ENCODE assay signal across 8 cellular contexts in genomic region chr14:105093426-105094192, GRCh38. TPM values are rescaled to one million over a fixed set of nuclear protein-coding genes. Genes with fewer than 3 reads are reported as not detected.
DNase-seq lines count a peak whose midpoint lies in the region; ATAC-seq and TF ChIP-seq lines count a peak whose summit lies in the region.

No MANE protein-coding gene starts in this region.

- H3K27ac Mint-ChIP-seq in activated naive CD8-positive, alpha-beta T cell treated with anti-CD3 and anti-CD28 coated beads, Interleukin-2, amount 10 ng/mL, durations not matched to agents 7 days and 5 days, result peak overlapping the region; percentile 38

- DNase-seq in NCI-H345 (lab: John Stamatoyannopoulos, UW) (peak; percentile 57), NCI-H345 treated with DMSO at 0.1 percent for 48 hours (lab: John Stamatoyannopoulos, UW; ENCODE audit: unreplicated experiment) (no peak), SJSA1 (ENCODE audit: low read depth in 1 of 2, low spot score in 2 of 2) (peak; percentile 75 to 87), left ventricle myocardium inferior (peak; percentile 75), retina (peak; percentile 88), NCI-H187 (lab: John Stamatoyannopoulos, UW) (no peak)
- peak; percentile 83 for DNase-seq in activated naive CD8-positive, alpha-beta T cell treated with anti-CD3 and anti-CD28 coated beads, Interleukin-2, amount 10 ng/mL, durations not matched to agents 7 days and 5 days

- H3K36me3 ChIP-seq in SJSA1 (0 out of 2 replicates have a peak, but pooled peaks cover 5% of the 10 kb centered on the region), left ventricle myocardium inferior (no peaks in the 10 kb centered on the region)

- intact Hi-C loops in left ventricle myocardium inferior (cut with micrococcal nuclease), result loop anchor here (10.0 kb wide), 1 partner anchor 261 kb away; no protein-coding TSS in a partner anchor

- peak; percentile 61 for TF ChIP-seq CTCF in left ventricle myocardium inferior (IDR thresholded peaks at IDR 0.05; ENCODE audit: borderline replicate concordance)

- peak; percentile 40 for ATAC-seq in HG03196 (IDR thresholded peaks at IDR 0.05; ENCODE audit: unreplicated experiment)
- ATAC-seq in activated naive CD8-positive, alpha-beta T cell treated with anti-CD3 and anti-CD28 coated beads, Interleukin-2, amount 10 ng/mL, durations not matched to agents 7 days and 5 days (ENCODE audit: low read depth), result peak; percentile 69

- POLR2A ChIA-PET in activated naive CD8-positive, alpha-beta T cell treated with anti-CD3 and anti-CD28 coated beads, Interleukin-2, amount 10 ng/mL, durations not matched to agents 7 days and 5 days (lab: Charles Lee), result interaction anchor here (0.6 to 2.1 kb wide), 4 partner anchors 28 to 228 kb away, joined by 3 to 5 read pairs (median 4); partner anchors contain the start of genes BRF1 and GPR132

- H3K4me3 Mint-ChIP-seq in activated naive CD8-positive, alpha-beta T cell treated with anti-CD3 and anti-CD28 coated beads, Interleukin-2, amount 10 ng/mL, durations not matched to agents 7 days and 5 days, result peak overlapping the region; percentile 77

- H3K36me3 Mint-ChIP-seq in activated naive CD8-positive, alpha-beta T cell treated with anti-CD3 and anti-CD28 coated beads, Interleukin-2, amount 10 ng/mL, durations not matched to agents 7 days and 5 days, result no peaks in the 10 kb centered on the region

- H3K9me3 ChIP-seq in SJSA1 (replicated peaks), result no peaks in the 10 kb centered on the region
- H3K9me3 ChIP-seq in left ventricle myocardium inferior (replicated peaks), result no peaks in the 10 kb centered on the region

- H3K9me3 Mint-ChIP-seq in activated naive CD8-positive, alpha-beta T cell treated with anti-CD3 and anti-CD28 coated beads, Interleukin-2, amount 10 ng/mL, durations not matched to agents 7 days and 5 days, result no peaks in the 10 kb centered on the region

- H3K27me3 Mint-ChIP-seq in activated naive CD8-positive, alpha-beta T cell treated with anti-CD3 and anti-CD28 coated beads, Interleukin-2, amount 10 ng/mL, durations not matched to agents 7 days and 5 days, result peaks cover 4% of the 10 kb centered on the region

- peaks cover 17% of the 10 kb centered on the region for H3K4me1 Mint-ChIP-seq in activated naive CD8-positive, alpha-beta T cell treated with anti-CD3 and anti-CD28 coated beads, Interleukin-2, amount 10 ng/mL, durations not matched to agents 7 days and 5 days

- H3K27me3 ChIP-seq in SJSA1 (replicated peaks) (no peaks in the 10 kb centered on the region), left ventricle myocardium inferior (ENCODE audit: low read depth) (no peaks in the 10 kb centered on the region)

- H3K27ac ChIP-seq in SJSA1 (peak overlapping the region; percentile 54), left ventricle myocardium inferior (replicated peaks) (peak overlapping the region; percentile 91)

- H3K4me1 ChIP-seq in SJSA1 (replicated peaks), result peaks cover 50% of the 10 kb centered on the region
- H3K4me1 ChIP-seq in left ventricle myocardium inferior, result peaks cover 51% of the 10 kb centered on the region

- peak overlapping the region; percentile 52 for H3K4me3 ChIP-seq in SJSA1
- H3K4me3 ChIP-seq in left ventricle myocardium inferior, result peak overlapping the region; percentile 85

RNA-seq across cellular contexts. Expression of gene GPR132, which starts 28.4 kb away (rescaled TPM):
- not detected in 2 replicates for total RNA-seq in SJSA1 (2014; rRNA removed; shearing (Covaris generic))
- total RNA-seq in activated naive CD8-positive, alpha-beta T cell treated with anti-CD3 and anti-CD28 coated beads, Interleukin-2, amount 10 ng/mL, durations not matched to agents 7 days and 5 days, result 10 to 100 TPM; 43.5 to 46.6 TPM
- 1.0 TPM for total RNA-seq in left ventricle myocardium inferior

Comparison
In these comparisons a context has a peak if more than half of its experiments do, and no peak if none do; other contexts are left out.
1. DNase-seq: peak in NCI-H345 (single experiment), SJSA1 (2 of 2), activated naive CD8-positive, alpha-beta T cell treated with anti-CD3 and anti-CD28 coated beads, Interleukin-2, amount 10 ng/mL, durations not matched to agents 7 days and 5 days (single experiment), left ventricle myocardium inferior (single experiment) and retina (single experiment); none in NCI-H345 treated with DMSO at 0.1 percent for 48 hours (single experiment) and NCI-H187 (0 of 2).
2. RNA of gene GPR132, which starts 28.4 kb away (total RNA-seq): 43.5 to 46.6 TPM in activated naive CD8-positive, alpha-beta T cell treated with anti-CD3 and anti-CD28 coated beads, Interleukin-2, amount 10 ng/mL, durations not matched to agents 7 days and 5 days; 1.0 TPM in left ventricle myocardium inferior (single experiment) and not detected in SJSA1; every median in the first group is over 10 times any median in the second.